Comparison of ENCODE assay signal across 1 cellular context in genomic region chr17:43573579-43574321, GRCh38.
TF ChIP-seq lines count a peak whose summit lies in the region.

No MANE protein-coding gene starts in this region.

TF ChIP-seq in HepG2, 621 proteins besides CTCF, POLR2A, EP300 and RAD21 (continued from another document and continues in another):
- TF ChIP-seq PAXIP1 (CRISPR knock-in tag; conservative IDR thresholded peaks at IDR 0.05) (peak; percentile 80), ZNF792 (CRISPR knock-in tag; IDR thresholded peaks at IDR 0.05) (peak; percentile 9; the same call in 1 of the 2 replicates), SMAD1 (CRISPR knock-in tag; IDR thresholded peaks at IDR 0.05; ENCODE audit: borderline replicate concordance, low read depth) (peak; percentile 60; the same call in 1 of the 2 replicates), ZNF550 (CRISPR knock-in tag; IDR thresholded peaks at IDR 0.05; ENCODE audit: borderline replicate concordance) (0 out of 2 replicates have a peak, but pooled peaks have one; percentile 20), TEAD2 (CRISPR knock-in tag; IDR thresholded peaks at IDR 0.05) (no peak), ZFP82 (CRISPR knock-in tag; IDR thresholded peaks at IDR 0.05; ENCODE audit: borderline replicate concordance) (no peak), GFI1 (CRISPR knock-in tag; IDR thresholded peaks at IDR 0.05; ENCODE audit: borderline replicate concordance) (peak; percentile 69; the same call in 1 of the 2 replicates), CHD2 (IDR thresholded peaks at IDR 0.05; ENCODE audit: low read depth, low read length) (no peak), ZNF263 (CRISPR knock-in tag; IDR thresholded peaks at IDR 0.05) (peak; percentile 74), MXI1 (IDR thresholded peaks at IDR 0.05; ENCODE audit: borderline replicate concordance, low read depth, low read length) (no peak), TARDBP (CRISPR knock-in tag; IDR thresholded peaks at IDR 0.05) (0 out of 2 replicates have a peak, but pooled peaks have one; percentile 52), ZEB1 (IDR thresholded peaks at IDR 0.05; ENCODE audit: insufficient replicate concordance, low read depth) (peak; percentile 20), FOXM1 (CRISPR knock-in tag; IDR thresholded peaks at IDR 0.05) (no peak), ETV6 (CRISPR knock-in tag; conservative IDR thresholded peaks at IDR 0.05) (0 out of 2 replicates have a peak, but pooled peaks have one; percentile 37), MIXL1 (CRISPR knock-in tag; IDR thresholded peaks at IDR 0.05) (peak; percentile 68), HMG20A (CRISPR knock-in tag; IDR thresholded peaks at IDR 0.05; ENCODE audit: borderline replicate concordance) (peak; percentile 67), U2AF2 (IDR thresholded peaks at IDR 0.05; ENCODE audit: low read depth, low read length) (no peak), ARNTL (CRISPR knock-in tag; IDR thresholded peaks at IDR 0.05) (0 out of 2 replicates have a peak, but pooled peaks have one; percentile 0), HNF1B (CRISPR knock-in tag; IDR thresholded peaks at IDR 0.05) (peak; percentile 10; the same call in 1 of the 2 replicates), ONECUT2 (CRISPR knock-in tag; IDR thresholded peaks at IDR 0.05) (0 out of 2 replicates have a peak, but pooled peaks have one; percentile 9), ZNF274 (CRISPR knock-in tag; IDR thresholded peaks at IDR 0.05) (0 out of 2 replicates have a peak, but pooled peaks have one; percentile 30), ZFY (CRISPR knock-in tag; IDR thresholded peaks at IDR 0.05) (peak; percentile 49; the same call in 1 of the 2 replicates), ZNF44 (CRISPR knock-in tag; IDR thresholded peaks at IDR 0.05) (peak; percentile 91), FOXJ3 (CRISPR knock-in tag; IDR thresholded peaks at IDR 0.05; ENCODE audit: borderline replicate concordance) (peak; percentile 25; the same call in 1 of the 2 replicates), SOX5 (CRISPR knock-in tag; IDR thresholded peaks at IDR 0.05; ENCODE audit: borderline replicate concordance) (peak; percentile 71; the same call in 1 of the 2 replicates), ZNF691 (CRISPR knock-in tag; IDR thresholded peaks at IDR 0.05; ENCODE audit: borderline replicate concordance, low read depth) (0 out of 2 replicates have a peak, but pooled peaks have one; percentile 50), ZBTB20 (CRISPR knock-in tag; IDR thresholded peaks at IDR 0.05; ENCODE audit: borderline replicate concordance, low read depth) (no peak), MTF2 (CRISPR knock-in tag; IDR thresholded peaks at IDR 0.05; ENCODE audit: borderline replicate concordance) (no peak; the same call in 1 of the 2 replicates), ISL2 (CRISPR knock-in tag; IDR thresholded peaks at IDR 0.05) (peak; percentile 18; the same call in 1 of the 2 replicates), ZFP36L2 (CRISPR knock-in tag; IDR thresholded peaks at IDR 0.05) (no peak), GATAD2A (CRISPR knock-in tag; IDR thresholded peaks at IDR 0.05) (peak; percentile 67; the same call in 1 of the 2 replicates), ZBTB43 (CRISPR knock-in tag; conservative IDR thresholded peaks at IDR 0.05) (no peak), ZNF557 (CRISPR knock-in tag; IDR thresholded peaks at IDR 0.05) (0 out of 2 replicates have a peak, but pooled peaks have one; percentile 55)
- TF ChIP-seq, protein P1, sequence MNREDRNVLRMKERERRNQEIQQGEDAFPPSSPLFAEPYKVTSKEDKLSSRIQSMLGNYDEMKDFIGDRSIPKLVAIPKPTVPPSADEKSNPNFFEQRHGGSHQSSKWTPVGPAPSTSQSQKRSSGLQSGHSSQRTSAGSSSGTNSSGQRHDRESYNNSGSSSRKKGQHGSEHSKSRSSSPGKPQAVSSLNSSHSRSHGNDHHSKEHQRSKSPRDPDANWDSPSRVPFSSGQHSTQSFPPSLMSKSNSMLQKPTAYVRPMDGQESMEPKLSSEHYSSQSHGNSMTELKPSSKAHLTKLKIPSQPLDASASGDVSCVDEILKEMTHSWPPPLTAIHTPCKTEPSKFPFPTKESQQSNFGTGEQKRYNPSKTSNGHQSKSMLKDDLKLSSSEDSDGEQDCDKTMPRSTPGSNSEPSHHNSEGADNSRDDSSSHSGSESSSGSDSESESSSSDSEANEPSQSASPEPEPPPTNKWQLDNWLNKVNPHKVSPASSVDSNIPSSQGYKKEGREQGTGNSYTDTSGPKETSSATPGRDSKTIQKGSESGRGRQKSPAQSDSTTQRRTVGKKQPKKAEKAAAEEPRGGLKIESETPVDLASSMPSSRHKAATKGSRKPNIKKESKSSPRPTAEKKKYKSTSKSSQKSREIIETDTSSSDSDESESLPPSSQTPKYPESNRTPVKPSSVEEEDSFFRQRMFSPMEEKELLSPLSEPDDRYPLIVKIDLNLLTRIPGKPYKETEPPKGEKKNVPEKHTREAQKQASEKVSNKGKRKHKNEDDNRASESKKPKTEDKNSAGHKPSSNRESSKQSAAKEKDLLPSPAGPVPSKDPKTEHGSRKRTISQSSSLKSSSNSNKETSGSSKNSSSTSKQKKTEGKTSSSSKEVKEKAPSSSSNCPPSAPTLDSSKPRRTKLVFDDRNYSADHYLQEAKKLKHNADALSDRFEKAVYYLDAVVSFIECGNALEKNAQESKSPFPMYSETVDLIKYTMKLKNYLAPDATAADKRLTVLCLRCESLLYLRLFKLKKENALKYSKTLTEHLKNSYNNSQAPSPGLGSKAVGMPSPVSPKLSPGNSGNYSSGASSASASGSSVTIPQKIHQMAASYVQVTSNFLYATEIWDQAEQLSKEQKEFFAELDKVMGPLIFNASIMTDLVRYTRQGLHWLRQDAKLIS (CRISPR knock-in tag; IDR thresholded peaks at IDR 0.05): no peak
- TF ChIP-seq, protein P2, sequence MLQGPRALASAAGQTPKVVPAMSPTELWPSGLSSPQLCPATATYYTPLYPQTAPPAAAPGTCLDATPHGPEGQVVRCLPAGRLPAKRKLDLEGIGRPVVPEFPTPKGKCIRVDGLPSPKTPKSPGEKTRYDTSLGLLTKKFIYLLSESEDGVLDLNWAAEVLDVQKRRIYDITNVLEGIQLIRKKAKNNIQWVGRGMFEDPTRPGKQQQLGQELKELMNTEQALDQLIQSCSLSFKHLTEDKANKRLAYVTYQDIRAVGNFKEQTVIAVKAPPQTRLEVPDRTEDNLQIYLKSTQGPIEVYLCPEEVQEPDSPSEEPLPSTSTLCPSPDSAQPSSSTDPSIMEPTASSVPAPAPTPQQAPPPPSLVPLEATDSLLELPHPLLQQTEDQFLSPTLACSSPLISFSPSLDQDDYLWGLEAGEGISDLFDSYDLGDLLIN (CRISPR knock-in tag; IDR thresholded peaks at IDR 0.05; ENCODE audit: borderline replicate concordance): 0 out of 2 replicates have a peak, but pooled peaks have one; percentile 32
- TF ChIP-seq, protein P3, sequence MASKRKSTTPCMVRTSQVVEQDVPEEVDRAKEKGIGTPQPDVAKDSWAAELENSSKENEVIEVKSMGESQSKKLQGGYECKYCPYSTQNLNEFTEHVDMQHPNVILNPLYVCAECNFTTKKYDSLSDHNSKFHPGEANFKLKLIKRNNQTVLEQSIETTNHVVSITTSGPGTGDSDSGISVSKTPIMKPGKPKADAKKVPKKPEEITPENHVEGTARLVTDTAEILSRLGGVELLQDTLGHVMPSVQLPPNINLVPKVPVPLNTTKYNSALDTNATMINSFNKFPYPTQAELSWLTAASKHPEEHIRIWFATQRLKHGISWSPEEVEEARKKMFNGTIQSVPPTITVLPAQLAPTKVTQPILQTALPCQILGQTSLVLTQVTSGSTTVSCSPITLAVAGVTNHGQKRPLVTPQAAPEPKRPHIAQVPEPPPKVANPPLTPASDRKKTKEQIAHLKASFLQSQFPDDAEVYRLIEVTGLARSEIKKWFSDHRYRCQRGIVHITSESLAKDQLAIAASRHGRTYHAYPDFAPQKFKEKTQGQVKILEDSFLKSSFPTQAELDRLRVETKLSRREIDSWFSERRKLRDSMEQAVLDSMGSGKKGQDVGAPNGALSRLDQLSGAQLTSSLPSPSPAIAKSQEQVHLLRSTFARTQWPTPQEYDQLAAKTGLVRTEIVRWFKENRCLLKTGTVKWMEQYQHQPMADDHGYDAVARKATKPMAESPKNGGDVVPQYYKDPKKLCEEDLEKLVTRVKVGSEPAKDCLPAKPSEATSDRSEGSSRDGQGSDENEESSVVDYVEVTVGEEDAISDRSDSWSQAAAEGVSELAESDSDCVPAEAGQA (IDR thresholded peaks at IDR 0.05; ENCODE audit: low read depth): no peak
- TF ChIP-seq, protein P3 (CRISPR knock-in tag; IDR thresholded peaks at IDR 0.05; ENCODE audit: borderline replicate concordance): no peak
- TF ChIP-seq, protein P4, sequence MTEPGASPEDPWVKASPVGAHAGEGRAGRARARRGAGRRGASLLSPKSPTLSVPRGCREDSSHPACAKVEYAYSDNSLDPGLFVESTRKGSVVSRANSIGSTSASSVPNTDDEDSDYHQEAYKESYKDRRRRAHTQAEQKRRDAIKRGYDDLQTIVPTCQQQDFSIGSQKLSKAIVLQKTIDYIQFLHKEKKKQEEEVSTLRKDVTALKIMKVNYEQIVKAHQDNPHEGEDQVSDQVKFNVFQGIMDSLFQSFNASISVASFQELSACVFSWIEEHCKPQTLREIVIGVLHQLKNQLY (CRISPR knock-in tag; IDR thresholded peaks at IDR 0.05): no peak
- TF ChIP-seq, protein P5, sequence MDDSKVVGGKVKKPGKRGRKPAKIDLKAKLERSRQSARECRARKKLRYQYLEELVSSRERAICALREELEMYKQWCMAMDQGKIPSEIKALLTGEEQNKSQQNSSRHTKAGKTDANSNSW (CRISPR knock-in tag; IDR thresholded peaks at IDR 0.05; ENCODE audit: borderline replicate concordance): no peak
